Comparison of ENCODE assay signal across 10 cellular contexts in the genomic region with DNA sequence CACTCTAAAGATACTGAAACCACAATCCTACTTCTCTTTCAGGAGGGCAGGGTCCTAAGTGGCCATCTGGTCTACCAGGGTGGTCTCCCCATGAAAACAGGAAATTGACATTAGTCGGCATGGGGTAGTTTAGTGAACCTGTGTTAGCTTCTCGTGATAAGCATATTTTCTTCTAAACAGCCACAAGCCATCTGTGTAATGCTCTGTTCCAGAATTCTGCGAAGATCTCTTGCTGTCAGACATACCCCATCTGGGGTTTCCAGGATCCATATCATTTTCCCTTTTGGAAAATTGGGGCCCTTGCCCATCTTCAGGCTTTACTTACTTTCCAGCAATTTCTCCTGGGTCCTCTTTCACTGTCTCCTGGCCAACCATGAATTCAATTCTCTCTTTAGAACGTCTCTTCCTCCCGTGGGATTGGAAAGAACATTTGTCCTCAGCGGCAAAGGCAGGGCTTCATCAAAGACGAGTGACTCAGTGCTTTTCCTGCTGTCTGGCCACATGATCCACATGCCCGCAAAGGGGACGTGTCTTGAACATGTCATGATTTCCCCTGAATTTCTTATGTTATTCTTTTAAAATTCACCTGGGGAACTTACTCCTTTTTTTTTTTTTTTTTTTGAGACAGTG. TPM values are rescaled to one million over a fixed set of nuclear protein-coding genes. Genes with fewer than 3 reads are reported as not detected.
DNase-seq lines count a peak whose midpoint lies in the region; ATAC-seq, FAIRE-seq and TF ChIP-seq lines count a peak whose summit lies in the region.
"Had no signal": no experiment of that assay in that cellular context is flagged by ENCODE, and none has a peak within 500 bp of the region (broad histone marks: within the 10 kb centered on the region; RNA-seq: fewer than 3 reads in every experiment).

No MANE protein-coding gene starts in this region.

- no peak for FAIRE-seq in small intestine (lab: Jason Lieb, UNC)
- FAIRE-seq: A204.1 had no signal

- DNase-seq in DMS53 (lab: John Stamatoyannopoulos, UW) (peak; percentile 36), DMS53 treated with DMSO at 0.1 percent for 48 hours (lab: John Stamatoyannopoulos, UW; ENCODE audit: unreplicated experiment) (no peak), glutamatergic neuron (no peak), coronary artery (ENCODE audit: low spot score) (no peak), small intestine (no peak), D341Med (ENCODE audit: low spot score) (no peak)
- peak; percentile 51 for DNase-seq in stimulated activated naive CD8-positive, alpha-beta T cell treated with anti-CD3 and anti-CD28 coated beads, Interleukin-15, Interleukin-2, amounts not matched to agents 100 U/mL and 50 U/mL, for 24 hours

- no peaks in the 10 kb centered on the region for H3K9me3 ChIP-seq in small intestine (ENCODE audit: control insufficient read depth, low read depth)

- H3K36me3 ChIP-seq in small intestine (ENCODE audit: control insufficient read depth in 2 of 2, insufficient read depth in 2 of 2, low read length in 2 of 2), result no peaks in the 10 kb centered on the region

- WGBS in small intestine, 3 donors, result 33 to 70% (median 55%) methylated on average over 9 of the region's 9 CpGs

- H3K27me3 Mint-ChIP-seq in glutamatergic neuron (ENCODE audit: unreplicated experiment), result peaks cover 3% of the 10 kb centered on the region

- H3K27ac ChIP-seq in coronary artery (peak overlapping the region in 1 of 2 donors; percentile 3), small intestine (ENCODE audit: low read depth in 1 of 2, low read length in 1 of 2) (peak overlapping the region in 1 of 2 donors; percentile 53)

- no peaks in the 10 kb centered on the region for H3K4me1 ChIP-seq in small intestine (ENCODE audit: control insufficient read depth in 2 of 2, insufficient read depth in 1 of 2, low read depth in 1 of 2, low read length in 1 of 2)

- H3K4me3 Mint-ChIP-seq in glutamatergic neuron (ENCODE audit: unreplicated experiment), result peak overlapping the region; percentile 3
- H3K4me3 Mint-ChIP-seq: central memory CD8-positive, alpha-beta T cell had no signal

- peaks cover 16% of the 10 kb centered on the region for H3K9me3 Mint-ChIP-seq in glutamatergic neuron (ENCODE audit: unreplicated experiment)
- H3K9me3 Mint-ChIP-seq: central memory CD8-positive, alpha-beta T cell had no signal

- ATAC-seq in stimulated activated naive CD8-positive, alpha-beta T cell treated with anti-CD3 and anti-CD28 coated beads, Interleukin-15, Interleukin-2, amounts not matched to agents 100 U/mL and 50 U/mL, for 24 hours, result peak; percentile 86

- H3K4me3 ChIP-seq in WI38 (ENCODE audit: low read depth, low read length) (peak overlapping the region; percentile 24; the same call in 1 of the 2 replicates), coronary artery (no peak overlapping the region), small intestine (ENCODE audit: low read depth in 1 of 2, low read length in 2 of 2) (no peak overlapping the region)

- H3K4me1 Mint-ChIP-seq in glutamatergic neuron (ENCODE audit: low read depth, unreplicated experiment), result peaks cover 7% of the 10 kb centered on the region
- H3K4me1 Mint-ChIP-seq: central memory CD8-positive, alpha-beta T cell had no signal

- H3K36me3 Mint-ChIP-seq in glutamatergic neuron (ENCODE audit: unreplicated experiment), result peaks cover 27% of the 10 kb centered on the region

- H3K27ac Mint-ChIP-seq in glutamatergic neuron (ENCODE audit: unreplicated experiment), result peak overlapping the region; percentile 69

- TF ChIP-seq CTCF in WI38 (IDR thresholded peaks at IDR 0.05; ENCODE audit: low read depth, low read length) (no peak), glutamatergic neuron (IDR thresholded peaks at IDR 0.05; ENCODE audit: partially characterized antibody, unreplicated experiment) (no peak), coronary artery (IDR thresholded peaks at IDR 0.05) (no peak)

- no peaks in the 10 kb centered on the region for H3K27me3 ChIP-seq in small intestine (ENCODE audit: control insufficient read depth in 2 of 2, insufficient read depth in 2 of 2, low read length in 2 of 2)

RNA-seq across cellular contexts. Expression of a gene that starts 21.4 kb away (rescaled TPM):
- 360 TPM for total RNA-seq in glutamatergic neuron (ENCODE audit: unreplicated experiment)
- polyA plus RNA-seq in small intestine, result 10 to 100 TPM; 26.2 to 50.4 (median 30.0) TPM

Comparison
In these comparisons a context has a peak if more than half of its experiments do, and no peak if none do; other contexts are left out.
1. DNase-seq: peak in DMS53 (single experiment) and stimulated activated naive CD8-positive, alpha-beta T cell treated with anti-CD3 and anti-CD28 coated beads, Interleukin-15, Interleukin-2, amounts not matched to agents 100 U/mL and 50 U/mL, for 24 hours (single experiment); none in DMS53 treated with DMSO at 0.1 percent for 48 hours (single experiment), glutamatergic neuron (single experiment), coronary artery (single experiment), small intestine (single experiment) and D341Med (single experiment).